Comparison of ENCODE assay signal across 21 cellular contexts in the genomic region with DNA sequence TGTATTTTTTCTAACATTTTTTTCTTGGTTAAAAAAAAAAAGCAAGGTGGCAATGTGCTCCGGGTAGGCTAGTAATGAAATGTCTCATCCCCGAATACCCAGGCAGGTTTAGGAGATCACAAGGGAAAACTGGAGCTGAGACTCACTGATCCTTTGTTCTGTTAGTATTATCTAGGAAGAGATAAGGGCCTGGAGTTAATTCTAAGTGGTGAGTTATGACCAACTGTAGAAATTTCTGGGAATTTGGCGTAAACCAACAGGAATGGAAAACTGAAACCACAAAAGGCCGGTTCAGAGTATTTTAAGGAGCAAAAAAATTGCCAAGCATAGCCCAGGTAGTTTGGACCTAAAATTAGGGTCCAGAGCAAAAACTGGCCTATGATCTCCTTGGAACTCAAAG. TPM values are rescaled to one million over a fixed set of nuclear protein-coding genes. Genes with fewer than 3 reads are reported as not detected.
DNase-seq lines count a peak whose midpoint lies in the region; ATAC-seq and TF ChIP-seq lines count a peak whose summit lies in the region.
"Had no signal": no experiment of that assay in that cellular context is flagged by ENCODE, and none has a peak within 500 bp of the region (broad histone marks: within the 10 kb centered on the region; RNA-seq: fewer than 3 reads in every experiment).

No MANE protein-coding gene starts in this region.

- H3K4me1 ChIP-seq in CD8-positive, alpha-beta T cell (ENCODE audit: insufficient read depth, low read length): peaks cover 89% of the 10 kb centered on the region
- peaks cover 10% of the 10 kb centered on the region for H3K4me1 ChIP-seq in upper lobe of right lung
- H3K4me1 ChIP-seq: gastrocnemius medialis had no signal

- peaks cover 94% of the 10 kb centered on the region for H3K4me1 Mint-ChIP-seq in CD8-positive, alpha-beta T cell (ENCODE audit: low read depth)
- H3K4me1 Mint-ChIP-seq in activated CD4-positive, alpha-beta memory T cell treated with anti-CD3 and anti-CD28 coated beads, Interleukin-2, amount 10 ng/mL, durations not matched to agents 7 days and 5 days: peaks cover 95% of the 10 kb centered on the region
- peaks cover 73% of the 10 kb centered on the region for H3K4me1 Mint-ChIP-seq in central memory CD8-positive, alpha-beta T cell
- H3K4me1 Mint-ChIP-seq in naive thymus-derived CD8-positive, alpha-beta T cell: peaks cover 24 to 99% (median 95%) of the 10 kb centered on the region in 4 donors

- no peak overlapping the region for H3K27ac ChIP-seq in CD8-positive, alpha-beta T cell (ENCODE audit: low read depth, low read length)
- no peak overlapping the region for H3K27ac ChIP-seq in upper lobe of right lung
- H3K27ac ChIP-seq: epithelial cell of prostate, gastrocnemius medialis had no signal

- POLR2A ChIA-PET in CD8-positive, alpha-beta T cell (lab: Charles Lee): interaction anchor here (0.5 to 28.6 kb wide), 2 partner anchors 22 to 24 kb away, joined by 5 to 685 read pairs; a partner anchor contains a TSS
- POLR2A ChIA-PET in activated CD4-positive, alpha-beta memory T cell treated with anti-CD3 and anti-CD28 coated beads, Interleukin-2, amount 10 ng/mL, durations not matched to agents 7 days and 5 days (lab: Charles Lee): interaction anchor here (2.1 to 16.6 kb wide), 3 partner anchors 16 to 24 kb away, joined by 5 to 313 read pairs (median 15); a partner anchor contains a TSS
- POLR2A ChIA-PET in naive thymus-derived CD8-positive, alpha-beta T cell (lab: Charles Lee): interaction anchor here (43.1 to 58.8 kb wide), 3 partner anchors 7 to 26 kb away, joined by 1452 to 1841 read pairs (median 1452); a partner anchor contains a TSS

- CTCF ChIA-PET in CD8-positive, alpha-beta T cell (lab: Charles Lee): interaction anchor here (0.9 to 1.3 kb wide), 3 partner anchors 11 to 81 kb away, joined by 3 to 8 read pairs (median 4); no protein-coding TSS in a partner anchor
- CTCF ChIA-PET in activated CD4-positive, alpha-beta memory T cell treated with anti-CD3 and anti-CD28 coated beads, Interleukin-2, amount 10 ng/mL, durations not matched to agents 7 days and 5 days (lab: Charles Lee): interaction anchor here (1.1 to 2.7 kb wide), 2 partner anchors 13 to 21 kb away, joined by 3 to 11 read pairs; a partner anchor contains a TSS

- no peak for TF ChIP-seq CTCF in CD8-positive, alpha-beta T cell (IDR thresholded peaks at IDR 0.05)
- no peak for TF ChIP-seq CTCF in upper lobe of right lung (IDR thresholded peaks at IDR 0.05)

- no peaks in the 10 kb centered on the region for H3K27me3 ChIP-seq in CD8-positive, alpha-beta T cell (ENCODE audit: insufficient read depth, low read length)
- no peaks in the 10 kb centered on the region for H3K27me3 ChIP-seq in upper lobe of right lung
- H3K27me3 ChIP-seq: gastrocnemius medialis had no signal

- no peaks in the 10 kb centered on the region for H3K9me3 ChIP-seq in CD8-positive, alpha-beta T cell (ENCODE audit: low read length)
- no peaks in the 10 kb centered on the region for H3K9me3 ChIP-seq in upper lobe of right lung
- H3K9me3 ChIP-seq: Caco-2, gastrocnemius medialis had no signal

- no peaks in the 10 kb centered on the region for H3K27me3 Mint-ChIP-seq in CD8-positive, alpha-beta T cell (ENCODE audit: low read depth)
- H3K27me3 Mint-ChIP-seq in activated CD4-positive, alpha-beta memory T cell treated with anti-CD3 and anti-CD28 coated beads, Interleukin-2, amount 10 ng/mL, durations not matched to agents 7 days and 5 days: no peaks in the 10 kb centered on the region
- no peaks in the 10 kb centered on the region for H3K27me3 Mint-ChIP-seq in central memory CD8-positive, alpha-beta T cell
- peaks cover 0 to 2% (median 0%) of the 10 kb centered on the region in 5 donors for H3K27me3 Mint-ChIP-seq in naive thymus-derived CD8-positive, alpha-beta T cell
- H3K27me3 Mint-ChIP-seq: type B pancreatic cell had no signal

- no peak overlapping the region for H3K4me3 ChIP-seq in CD8-positive, alpha-beta T cell (ENCODE audit: low read depth, low read length)
- H3K4me3 ChIP-seq in upper lobe of right lung: no peak overlapping the region
- H3K4me3 ChIP-seq: gastrocnemius medialis had no signal

- no peak overlapping the region for H3K4me3 Mint-ChIP-seq in CD8-positive, alpha-beta T cell
- no peak overlapping the region for H3K4me3 Mint-ChIP-seq in activated CD4-positive, alpha-beta memory T cell treated with anti-CD3 and anti-CD28 coated beads, Interleukin-2, amount 10 ng/mL, durations not matched to agents 7 days and 5 days
- H3K4me3 Mint-ChIP-seq in central memory CD8-positive, alpha-beta T cell: no peak overlapping the region
- H3K4me3 Mint-ChIP-seq in naive thymus-derived CD8-positive, alpha-beta T cell: peak overlapping the region in 3 of 10 donors; percentile 33 to 70 (median 33)
- H3K4me3 Mint-ChIP-seq: type B pancreatic cell had no signal

- ATAC-seq in CD8-positive, alpha-beta T cell: no peak
- no peak for ATAC-seq in central memory CD8-positive, alpha-beta T cell (replicated peaks; ENCODE audit: extremely low read depth, poor library complexity, severe bottlenecking)
- ATAC-seq in naive thymus-derived CD8-positive, alpha-beta T cell: no peak
- ATAC-seq in upper lobe of right lung: no peak
- ATAC-seq: activated CD4-positive, CD25-positive, alpha-beta regulatory T cell treated with anti-CD3 and anti-CD28 coated beads, Interleukin-2, amount 50 U/mL, for 24 hours; gastrocnemius medialis; SK-N-SH treated with all-trans-retinoic acid at 6 μM for 48 hours had no signal

- no peaks in the 10 kb centered on the region for H3K9me3 Mint-ChIP-seq in CD8-positive, alpha-beta T cell
- H3K9me3 Mint-ChIP-seq in activated CD4-positive, alpha-beta memory T cell treated with anti-CD3 and anti-CD28 coated beads, Interleukin-2, amount 10 ng/mL, durations not matched to agents 7 days and 5 days: no peaks in the 10 kb centered on the region
- H3K9me3 Mint-ChIP-seq in central memory CD8-positive, alpha-beta T cell: no peaks in the 10 kb centered on the region
- no peaks in the 10 kb centered on the region for H3K9me3 Mint-ChIP-seq in naive thymus-derived CD8-positive, alpha-beta T cell
- H3K9me3 Mint-ChIP-seq: type B pancreatic cell had no signal

- DNase-seq in CD8-positive, alpha-beta T cell: no peak
- no peak for DNase-seq in activated CD4-positive, alpha-beta memory T cell treated with anti-CD3 and anti-CD28 coated beads, Interleukin-2, amount 10 ng/mL, durations not matched to agents 7 days and 5 days
- DNase-seq in central memory CD8-positive, alpha-beta T cell (ENCODE audit: low spot score in 2 of 2): no peak
- DNase-seq in naive thymus-derived CD8-positive, alpha-beta T cell: no peak
- DNase-seq in upper lobe of right lung (no peak), inferior parietal cortex (ENCODE audit: extremely low spot score) (no peak)
- DNase-seq in stimulated activated CD4-positive, alpha-beta T cell treated with anti-CD3 and anti-CD28 coated beads, Interleukin-1b, Interleukin-23, amount 100 ng/mL, for 48 hours: no peak
- DNase-seq: Caco-2; dermis blood vessel endothelial cell; gastrocnemius medialis; GOT3; NCI-H1694; NCI-H2171 treated with DMSO at 0.1 percent for 48 hours; NCI-H526; stimulated activated CD4-positive, alpha-beta T cell treated with anti-CD3 and anti-CD28 coated beads, Interleukin-2, amount 100 ng/mL, for 24 hours had no signal

- peaks cover 92% of the 10 kb centered on the region for H3K36me3 Mint-ChIP-seq in CD8-positive, alpha-beta T cell
- H3K36me3 Mint-ChIP-seq in activated CD4-positive, alpha-beta memory T cell treated with anti-CD3 and anti-CD28 coated beads, Interleukin-2, amount 10 ng/mL, durations not matched to agents 7 days and 5 days (ENCODE audit: low read depth): peaks cover 98% of the 10 kb centered on the region
- H3K36me3 Mint-ChIP-seq in central memory CD8-positive, alpha-beta T cell (ENCODE audit: insufficient read depth): peaks cover 90% of the 10 kb centered on the region
- peaks cover 0 to 96% (median 60%) of the 10 kb centered on the region in 3 donors for H3K36me3 Mint-ChIP-seq in naive thymus-derived CD8-positive, alpha-beta T cell

- peak overlapping the region; percentile 100 for H3K27ac Mint-ChIP-seq in CD8-positive, alpha-beta T cell
- H3K27ac Mint-ChIP-seq in activated CD4-positive, alpha-beta memory T cell treated with anti-CD3 and anti-CD28 coated beads, Interleukin-2, amount 10 ng/mL, durations not matched to agents 7 days and 5 days: peak overlapping the region; percentile 23
- H3K27ac Mint-ChIP-seq in central memory CD8-positive, alpha-beta T cell (ENCODE audit: low read depth): peak overlapping the region; percentile 79
- H3K27ac Mint-ChIP-seq in naive thymus-derived CD8-positive, alpha-beta T cell: peak overlapping the region; percentile 76 to 100 (median 98)

- intact Hi-C loops in CD8-positive, alpha-beta T cell (cut with DNase I, micrococcal nuclease): no loop called here
- intact Hi-C loops in upper lobe of right lung (cut with DNase I): no loop called here

- H3K36me3 ChIP-seq in CD8-positive, alpha-beta T cell (ENCODE audit: insufficient read depth, low read length): peaks cover 69% of the 10 kb centered on the region
- H3K36me3 ChIP-seq in upper lobe of right lung: peaks cover 99% of the 10 kb centered on the region

RNA-seq across cellular contexts. Expression of a gene that starts 12.4 kb away (rescaled TPM):
- 10 to 100 TPM; 43.9 to 46.9 TPM for total RNA-seq in CD8-positive, alpha-beta T cell
- 100 to 1,000 TPM; 123 to 124 TPM for total RNA-seq in activated CD4-positive, alpha-beta memory T cell treated with anti-CD3 and anti-CD28 coated beads, Interleukin-2, amount 10 ng/mL, durations not matched to agents 7 days and 5 days
- 100 to 1,000 TPM; 108 to 114 TPM for total RNA-seq in naive thymus-derived CD8-positive, alpha-beta T cell
- polyA plus RNA-seq in naive thymus-derived CD8-positive, alpha-beta T cell: 100 to 1,000 TPM in 2 of 3 donors, 10 to 100 TPM in 1; 68.0 to 172 (median 106) TPM
- total RNA-seq in upper lobe of right lung: 44.0 TPM

RNA-seq across cellular contexts. Expression of a gene that starts 19.0 kb away (rescaled TPM):
- total RNA-seq in CD8-positive, alpha-beta T cell: 10 to 100 TPM; 31.1 to 31.2 TPM
- 100 to 1,000 TPM; 118 to 119 TPM for total RNA-seq in activated CD4-positive, alpha-beta memory T cell treated with anti-CD3 and anti-CD28 coated beads, Interleukin-2, amount 10 ng/mL, durations not matched to agents 7 days and 5 days
- total RNA-seq in naive thymus-derived CD8-positive, alpha-beta T cell: 10 to 100 TPM; 77.2 to 77.6 TPM
- polyA plus RNA-seq in naive thymus-derived CD8-positive, alpha-beta T cell: 100 to 1,000 TPM; 112 to 171 (median 142) TPM
- total RNA-seq in upper lobe of right lung: 50.4 TPM

RNA-seq across cellular contexts. Expression of a gene that starts 20.5 kb away (rescaled TPM):
- 100 to 1,000 TPM; 115 to 117 TPM for total RNA-seq in CD8-positive, alpha-beta T cell
- total RNA-seq in activated CD4-positive, alpha-beta memory T cell treated with anti-CD3 and anti-CD28 coated beads, Interleukin-2, amount 10 ng/mL, durations not matched to agents 7 days and 5 days: 100 to 1,000 TPM; 131 TPM
- 100 to 1,000 TPM; 190 to 191 TPM for total RNA-seq in naive thymus-derived CD8-positive, alpha-beta T cell
- polyA plus RNA-seq in naive thymus-derived CD8-positive, alpha-beta T cell: 100 to 1,000 TPM; 136 to 172 (median 146) TPM
- total RNA-seq in upper lobe of right lung: 61.9 TPM

RNA-seq across cellular contexts. Expression of a gene that starts 29.7 kb away (rescaled TPM):
- 10 to 100 TPM; 27.1 to 28.1 TPM for total RNA-seq in CD8-positive, alpha-beta T cell
- 10 to 100 TPM; 33.2 to 35.3 TPM for total RNA-seq in activated CD4-positive, alpha-beta memory T cell treated with anti-CD3 and anti-CD28 coated beads, Interleukin-2, amount 10 ng/mL, durations not matched to agents 7 days and 5 days
- total RNA-seq in naive thymus-derived CD8-positive, alpha-beta T cell: 10 to 100 TPM; 39.9 to 41.5 TPM
- 10 to 100 TPM in 1 of 3 donors, 1 to 10 TPM in 2; 6.4 to 10.4 (median 7.6) TPM for polyA plus RNA-seq in naive thymus-derived CD8-positive, alpha-beta T cell
- 11.5 TPM for total RNA-seq in upper lobe of right lung

RNA-seq across cellular contexts. Expression of a gene that starts 32.5 kb away (rescaled TPM):
- under 1 TPM in 1 of 2 experiments, not detected in 1; 0.33 TPM for total RNA-seq in CD8-positive, alpha-beta T cell
- total RNA-seq in activated CD4-positive, alpha-beta memory T cell treated with anti-CD3 and anti-CD28 coated beads, Interleukin-2, amount 10 ng/mL, durations not matched to agents 7 days and 5 days: under 1 TPM; 0.55 to 0.83 TPM
- total RNA-seq in naive thymus-derived CD8-positive, alpha-beta T cell: 1 to 10 TPM; 2.4 to 2.8 TPM
- polyA plus RNA-seq in naive thymus-derived CD8-positive, alpha-beta T cell: not detected
- 0.87 TPM for total RNA-seq in upper lobe of right lung
- total RNA-seq: bronchial epithelial cell, Caco-2, osteocyte had no signal

Comparison
In these comparisons a context has a peak if more than half of its experiments do, and no peak if none do; other contexts are left out.
1. H3K27ac Mint-ChIP-seq: peak in every context shown above with its lines; median percentile 100 in CD8-positive, alpha-beta T cell; 98 in naive thymus-derived CD8-positive, alpha-beta T cell; 79 in central memory CD8-positive, alpha-beta T cell; 23 in activated CD4-positive, alpha-beta memory T cell treated with anti-CD3 and anti-CD28 coated beads, Interleukin-2, amount 10 ng/mL, durations not matched to agents 7 days and 5 days.